Comparison of ENCODE assay signal across 1 cellular context in the genomic region with DNA sequence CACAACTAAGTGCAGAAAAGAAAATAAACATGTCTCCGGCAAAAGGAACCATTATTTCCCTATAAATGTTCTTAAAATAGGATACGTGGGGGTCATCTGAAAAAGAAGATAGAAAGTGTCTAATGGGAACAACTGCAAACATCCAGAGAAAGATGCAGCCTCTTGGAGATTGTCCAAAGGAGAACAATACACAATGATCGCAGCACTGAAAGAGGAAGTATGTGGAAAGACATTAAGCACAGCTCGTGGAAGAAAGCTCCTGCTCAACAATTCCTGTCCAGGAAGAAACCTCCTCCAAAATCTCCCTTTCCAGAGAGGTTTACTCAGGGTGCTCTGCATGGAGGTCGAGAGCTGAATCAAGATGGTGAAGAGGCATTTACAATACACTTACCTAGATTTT.
TF ChIP-seq lines count a peak whose summit lies in the region.

No MANE protein-coding gene starts in this region.

TF ChIP-seq in GM12878, 131 proteins besides CTCF, POLR2A, EP300 and RAD21 (continued from another document):
- TF ChIP-seq, protein P1, sequence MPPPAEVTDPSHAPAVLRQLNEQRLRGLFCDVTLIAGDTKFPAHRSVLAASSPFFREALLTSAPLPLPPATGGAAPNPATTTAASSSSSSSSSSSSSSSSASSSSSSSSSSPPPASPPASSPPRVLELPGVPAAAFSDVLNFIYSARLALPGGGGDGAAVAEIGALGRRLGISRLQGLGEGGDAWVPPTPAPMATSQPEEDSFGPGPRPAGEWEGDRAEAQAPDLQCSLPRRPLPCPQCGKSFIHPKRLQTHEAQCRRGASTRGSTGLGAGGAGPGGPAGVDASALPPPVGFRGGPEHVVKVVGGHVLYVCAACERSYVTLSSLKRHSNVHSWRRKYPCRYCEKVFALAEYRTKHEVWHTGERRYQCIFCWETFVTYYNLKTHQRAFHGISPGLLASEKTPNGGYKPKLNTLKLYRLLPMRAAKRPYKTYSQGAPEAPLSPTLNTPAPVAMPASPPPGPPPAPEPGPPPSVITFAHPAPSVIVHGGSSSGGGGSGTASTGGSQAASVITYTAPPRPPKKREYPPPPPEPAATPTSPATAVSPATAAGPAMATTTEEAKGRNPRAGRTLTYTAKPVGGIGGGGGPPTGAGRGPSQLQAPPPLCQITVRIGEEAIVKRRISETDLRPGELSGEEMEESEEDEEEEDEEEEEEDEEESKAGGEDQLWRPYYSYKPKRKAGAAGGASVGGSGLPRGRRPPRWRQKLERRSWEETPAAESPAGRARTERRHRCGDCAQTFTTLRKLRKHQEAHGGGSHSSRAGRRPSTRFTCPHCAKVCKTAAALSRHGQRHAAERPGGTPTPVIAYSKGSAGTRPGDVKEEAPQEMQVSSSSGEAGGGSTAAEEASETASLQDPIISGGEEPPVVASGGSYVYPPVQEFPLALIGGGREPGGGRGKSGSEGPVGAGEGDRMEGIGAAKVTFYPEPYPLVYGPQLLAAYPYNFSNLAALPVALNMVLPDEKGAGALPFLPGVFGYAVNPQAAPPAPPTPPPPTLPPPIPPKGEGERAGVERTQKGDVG (CRISPR knock-in tag; IDR thresholded peaks at IDR 0.05): no peak
- TF ChIP-seq IKZF1 (conservative IDR thresholded peaks at IDR 0.05) (no peak), CHD2 (IDR thresholded peaks at IDR 0.05; ENCODE audit: borderline replicate concordance, low read depth, low read length) (no peak), MEF2A (IDR thresholded peaks at IDR 0.05; ENCODE audit: insufficient read depth, low read depth, low read length) (no peak), JUND (IDR thresholded peaks at IDR 0.05; ENCODE audit: low read depth, low read length) (no peak), ZNF622 (IDR thresholded peaks at IDR 0.05) (no peak), GATAD2B (conservative IDR thresholded peaks at IDR 0.05; ENCODE audit: low read depth) (no peak), MTA2 (IDR thresholded peaks at IDR 0.05; ENCODE audit: low read depth) (no peak), TCF3 (IDR thresholded peaks at IDR 0.05; ENCODE audit: borderline replicate concordance, insufficient read depth, low read depth, low read length) (no peak), RUNX3 (IDR thresholded peaks at IDR 0.05; ENCODE audit: low read length) (no peak), ZNF274 (IDR thresholded peaks at IDR 0.05; ENCODE audit: insufficient read depth, insufficient read length) (no peak), MXI1 (IDR thresholded peaks at IDR 0.05; ENCODE audit: low read depth, low read length) (no peak)
- TF ChIP-seq, protein P2, sequence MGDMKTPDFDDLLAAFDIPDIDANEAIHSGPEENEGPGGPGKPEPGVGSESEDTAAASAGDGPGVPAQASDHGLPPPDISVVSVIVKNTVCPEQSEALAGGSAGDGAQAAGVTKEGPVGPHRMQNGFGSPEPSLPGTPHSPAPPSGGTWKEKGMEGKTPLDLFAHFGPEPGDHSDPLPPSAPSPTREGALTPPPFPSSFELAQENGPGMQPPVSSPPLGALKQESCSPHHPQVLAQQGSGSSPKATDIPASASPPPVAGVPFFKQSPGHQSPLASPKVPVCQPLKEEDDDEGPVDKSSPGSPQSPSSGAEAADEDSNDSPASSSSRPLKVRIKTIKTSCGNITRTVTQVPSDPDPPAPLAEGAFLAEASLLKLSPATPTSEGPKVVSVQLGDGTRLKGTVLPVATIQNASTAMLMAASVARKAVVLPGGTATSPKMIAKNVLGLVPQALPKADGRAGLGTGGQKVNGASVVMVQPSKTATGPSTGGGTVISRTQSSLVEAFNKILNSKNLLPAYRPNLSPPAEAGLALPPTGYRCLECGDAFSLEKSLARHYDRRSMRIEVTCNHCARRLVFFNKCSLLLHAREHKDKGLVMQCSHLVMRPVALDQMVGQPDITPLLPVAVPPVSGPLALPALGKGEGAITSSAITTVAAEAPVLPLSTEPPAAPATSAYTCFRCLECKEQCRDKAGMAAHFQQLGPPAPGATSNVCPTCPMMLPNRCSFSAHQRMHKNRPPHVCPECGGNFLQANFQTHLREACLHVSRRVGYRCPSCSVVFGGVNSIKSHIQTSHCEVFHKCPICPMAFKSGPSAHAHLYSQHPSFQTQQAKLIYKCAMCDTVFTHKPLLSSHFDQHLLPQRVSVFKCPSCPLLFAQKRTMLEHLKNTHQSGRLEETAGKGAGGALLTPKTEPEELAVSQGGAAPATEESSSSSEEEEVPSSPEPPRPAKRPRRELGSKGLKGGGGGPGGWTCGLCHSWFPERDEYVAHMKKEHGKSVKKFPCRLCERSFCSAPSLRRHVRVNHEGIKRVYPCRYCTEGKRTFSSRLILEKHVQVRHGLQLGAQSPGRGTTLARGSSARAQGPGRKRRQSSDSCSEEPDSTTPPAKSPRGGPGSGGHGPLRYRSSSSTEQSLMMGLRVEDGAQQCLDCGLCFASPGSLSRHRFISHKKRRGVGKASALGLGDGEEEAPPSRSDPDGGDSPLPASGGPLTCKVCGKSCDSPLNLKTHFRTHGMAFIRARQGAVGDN (IDR thresholded peaks at IDR 0.05): no peak
